ENCODE assay signal across 8 cellular contexts in the genomic region with DNA sequence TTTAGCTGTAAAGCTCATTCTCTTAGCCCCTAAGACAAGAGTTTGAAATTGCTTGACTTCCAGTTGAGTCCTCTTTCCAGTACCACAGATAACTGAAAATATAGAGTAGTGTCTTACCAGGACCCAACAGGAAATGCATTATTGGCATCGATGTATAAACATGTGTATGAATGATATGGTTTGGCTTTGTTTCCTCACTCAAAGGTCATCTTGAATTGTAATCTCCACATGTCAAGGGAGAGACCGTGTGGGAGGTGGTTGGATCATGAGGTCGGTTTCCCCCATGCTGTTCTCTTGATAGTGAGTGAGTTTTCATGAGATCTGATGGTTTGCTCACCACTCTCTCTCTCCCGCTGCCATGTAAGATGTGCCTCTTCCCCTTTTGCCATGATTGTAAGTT.
"Had no signal": no experiment of that assay in that cellular context is flagged by ENCODE, and none has a peak within 500 bp of the region (broad histone marks: within the 10 kb centered on the region; RNA-seq: fewer than 3 reads in every experiment).

No MANE protein-coding gene starts in this region.

- ATAC-seq: GM12878 had no signal

- FAIRE-seq: G401.6, GM12878, GM12891, GM12892, GM18507, GM19239 had no signal

- DNase-seq: GDM1, GF-D8 had no signal

- H3K4me3 ChIP-seq: GM12878 had no signal
